ENCODE assay signal across 18 cellular contexts in the genomic region with DNA sequence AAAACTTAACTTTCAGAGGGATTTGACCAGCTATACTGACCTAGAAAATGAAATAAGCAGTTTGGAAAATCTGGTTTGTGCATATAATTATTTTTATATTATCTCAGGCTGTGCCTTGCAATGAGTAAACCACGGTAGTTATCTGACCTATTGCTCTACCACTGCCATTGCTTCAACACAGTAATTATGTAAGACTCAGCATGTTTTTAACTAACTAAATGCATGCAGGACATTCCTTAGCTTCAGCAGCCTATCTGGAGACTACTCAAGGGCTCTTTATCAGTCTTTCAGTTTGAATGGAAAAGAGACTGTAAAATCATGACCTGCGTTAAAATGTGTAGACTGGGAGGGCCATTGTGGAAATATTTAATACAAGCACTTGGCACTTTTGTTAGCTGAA. TPM values are rescaled to one million over a fixed set of nuclear protein-coding genes. Genes with fewer than 3 reads are reported as not detected.
"Had no signal": no experiment of that assay in that cellular context is flagged by ENCODE, and none has a peak within 500 bp of the region (broad histone marks: within the 10 kb centered on the region; RNA-seq: fewer than 3 reads in every experiment).

No MANE protein-coding gene starts in this region.

- H3K4me1 Mint-ChIP-seq: naive thymus-derived CD8-positive, alpha-beta T cell had no signal

- H3K4me3 ChIP-seq: gastrocnemius medialis had no signal

- H3K9me3 Mint-ChIP-seq: activated T-cell treated with anti-CD3 and anti-CD28 coated beads, Interleukin-2, amount 50 U/mL, for 4 hours had no signal

- H3K9me3 ChIP-seq: gastrocnemius medialis had no signal

- H3K27ac Mint-ChIP-seq: activated naive CD4-positive, alpha-beta T cell treated with anti-CD3 and anti-CD28 coated beads for 36 hours had no signal

- H3K27ac ChIP-seq: brain microvascular endothelial cell, gastrocnemius medialis, parathyroid adenoma had no signal

- H2AFZ ChIP-seq: parathyroid adenoma had no signal

- H3K27me3 ChIP-seq: brain microvascular endothelial cell, gastrocnemius medialis had no signal

- H3K4me3 Mint-ChIP-seq: activated naive CD4-positive, alpha-beta T cell treated with anti-CD3 and anti-CD28 coated beads for 36 hours; activated T-cell treated with anti-CD3 and anti-CD28 coated beads, Interleukin-2, amount 50 U/mL, for 4 hours; naive thymus-derived CD8-positive, alpha-beta T cell had no signal

- DNase-seq: activated CD4-positive, alpha-beta T cell treated with anti-CD3 and anti-CD28 coated beads, Interleukin-2, amount 50 U/mL, for 1 hour; activated CD8-positive, alpha-beta memory T cell treated with anti-CD3 and anti-CD28 coated beads, Interleukin-2, amount 50 U/mL, for 4 hours; activated naive CD4-positive, alpha-beta T cell treated with anti-CD3 and anti-CD28 coated beads for 36 hours; activated T-cell treated with anti-CD3 and anti-CD28 coated beads, Interleukin-2, amount 50 U/mL, for 4 hours; aorta; brain microvascular endothelial cell; effector CD4-positive, alpha-beta T cell; gastrocnemius medialis; head of caudate nucleus; left colon; naive thymus-derived CD8-positive, alpha-beta T cell; stimulated activated CD4-positive, alpha-beta T cell treated with anti-CD3 and anti-CD28 coated beads, Interleukin-12 subunit alpha, Interleukin-12 subunit beta, amount 100 ng/mL, for 4 hours; stimulated activated CD4-positive, alpha-beta T cell treated with anti-CD3 and anti-CD28 coated beads, Interleukin-1b, Interleukin-23, amount 100 ng/mL, for 48 hours; stimulated activated CD8-positive, alpha-beta memory T cell treated with anti-CD3 and anti-CD28 coated beads, Interleukin-4, amount 100 ng/mL, for 48 hours; stimulated activated naive CD4-positive, alpha-beta T cell; T1000 had no signal

- H3K9ac ChIP-seq: parathyroid adenoma had no signal

- H3K36me3 ChIP-seq: brain microvascular endothelial cell, gastrocnemius medialis had no signal

- H3K4me1 ChIP-seq: parathyroid adenoma had no signal

- ATAC-seq: activated CD4-positive, CD25-positive, alpha-beta regulatory T cell treated with anti-CD3 and anti-CD28 coated beads, Interleukin-2, amount 50 U/mL, for 24 hours; activated T-cell treated with anti-CD3 and anti-CD28 coated beads, Interleukin-2, amount 50 U/mL, for 4 hours; gastrocnemius medialis; left colon; naive thymus-derived CD8-positive, alpha-beta T cell had no signal

RNA-seq across cellular contexts. Expression of gene CHN2, which starts 22.5 kb away (rescaled TPM):
- total RNA-seq: activated naive CD4-positive, alpha-beta T cell treated with anti-CD3 and anti-CD28 coated beads for 36 hours had no signal
